Comparison of ENCODE assay signal across 9 cellular contexts in genomic region chr16:684961-685696, GRCh38. TPM values are rescaled to one million over a fixed set of nuclear protein-coding genes. Genes with fewer than 3 reads are reported as not detected.
DNase-seq lines count a peak whose midpoint lies in the region; ATAC-seq and TF ChIP-seq lines count a peak whose summit lies in the region.
"Had no signal": no experiment of that assay in that cellular context is flagged by ENCODE, and none has a peak within 500 bp of the region (broad histone marks: within the 10 kb centered on the region; RNA-seq: fewer than 3 reads in every experiment).

No MANE protein-coding gene starts in this region.

- no peaks in the 10 kb centered on the region for H3K9me3 Mint-ChIP-seq in central memory CD8-positive, alpha-beta T cell
- H3K9me3 Mint-ChIP-seq: endodermal cell had no signal

- intact Hi-C loops in gastrocnemius medialis (cut with DNase I; ENCODE audit: low total_unique reads) = loop anchor here (10.0 kb wide), 1 partner anchor 620 kb away; the partner anchor contains the start of gene UBE2I

- TF ChIP-seq POLR2A in gastrocnemius medialis (IDR thresholded peaks at IDR 0.05) = no peak

- peak overlapping the region; percentile 43 for H3K4me3 Mint-ChIP-seq in central memory CD8-positive, alpha-beta T cell

- peak overlapping the region; percentile 84 to 87 (median 86) for H3K4me3 ChIP-seq in gastrocnemius medialis

- peaks cover 0 to 33% of the 10 kb centered on the region in 2 donors for H3K36me3 ChIP-seq in gastrocnemius medialis

- in situ Hi-C loops in gastrocnemius medialis (cut with MboI; ENCODE audit: low sequenced_read_pairs in 4 of 4) = no loop called here

- DNase-seq in DMS79 (lab: John Stamatoyannopoulos, UW) (peak; percentile 58), NCI-H2107 (lab: John Stamatoyannopoulos, UW) (peak; percentile 59), gastrocnemius medialis (peak in 1 of 2 donors; percentile 32), GM03348 (ENCODE audit: low spot score) (no peak), GM19238 (ENCODE audit: insufficient read length, low spot score) (no peak)
- DNase-seq in central memory CD8-positive, alpha-beta T cell (ENCODE audit: low spot score in 2 of 2) = no peak
- DNase-seq in activated effector memory CD4-positive, alpha-beta T cell treated with anti-CD3 and anti-CD28 coated beads, Interleukin-2, amount 50 U/mL, for 16 hours = no peak

- H3K36me3 Mint-ChIP-seq in central memory CD8-positive, alpha-beta T cell (ENCODE audit: insufficient read depth) = peaks cover 24% of the 10 kb centered on the region

- no peaks in the 10 kb centered on the region for H3K9me3 ChIP-seq in gastrocnemius medialis

- H3K27ac Mint-ChIP-seq in central memory CD8-positive, alpha-beta T cell (ENCODE audit: low read depth) = peak overlapping the region; percentile 67
- H3K27ac Mint-ChIP-seq: endodermal cell had no signal

- H3K4me1 ChIP-seq in gastrocnemius medialis = peaks cover 40 to 61% of the 10 kb centered on the region in 2 donors

- H3K4me1 Mint-ChIP-seq in central memory CD8-positive, alpha-beta T cell = peaks cover 23% of the 10 kb centered on the region

- peak overlapping the region in 2 of 4 donors; percentile 73 to 87 for H3K27ac ChIP-seq in gastrocnemius medialis

- no peak for ATAC-seq in central memory CD8-positive, alpha-beta T cell (replicated peaks; ENCODE audit: extremely low read depth, poor library complexity, severe bottlenecking)
- ATAC-seq in gastrocnemius medialis = no peak
- no peak for ATAC-seq in HG02798 (IDR thresholded peaks at IDR 0.05; ENCODE audit: poor library complexity, unreplicated experiment)

- H3K27me3 Mint-ChIP-seq in central memory CD8-positive, alpha-beta T cell = no peaks in the 10 kb centered on the region

- TF ChIP-seq CTCF in gastrocnemius medialis (IDR thresholded peaks at IDR 0.05 in 4 of 5, conservative IDR thresholded peaks at IDR 0.05 in 1 of 5) = no peak

- no peaks in the 10 kb centered on the region for H3K27me3 ChIP-seq in gastrocnemius medialis

RNA-seq across cellular contexts. Expression of gene JMJD8, which starts 1.0 kb away (rescaled TPM):
- total RNA-seq in gastrocnemius medialis = 10 to 100 TPM; 22.8 to 81.8 (median 41.0) TPM

RNA-seq across cellular contexts. Expression of gene STUB1, which starts 4.9 kb away (rescaled TPM):
- 100 to 1,000 TPM; 144 to 229 (median 204) TPM for total RNA-seq in gastrocnemius medialis

RNA-seq across cellular contexts. Expression of gene WDR24, which starts 5.1 kb away (rescaled TPM):
- 10 to 100 TPM; 11.0 to 19.5 (median 16.8) TPM for total RNA-seq in gastrocnemius medialis

RNA-seq across cellular contexts. Expression of gene RHBDL1, which starts 9.7 kb away (rescaled TPM):
- under 1 TPM in 1 of 4 donors, not detected in 3; 0.31 TPM for total RNA-seq in gastrocnemius medialis

RNA-seq across cellular contexts. Expression of gene RHOT2, which starts 17.2 kb away (rescaled TPM):
- 10 to 100 TPM; 20.9 to 41.6 (median 27.3) TPM for total RNA-seq in gastrocnemius medialis

Comparison
In these comparisons a context has a peak if more than half of its experiments do, and no peak if none do; other contexts are left out.
1. DNase-seq: peak in DMS79 (single experiment) and NCI-H2107 (single experiment); none in central memory CD8-positive, alpha-beta T cell (0 of 2), GM03348 (single experiment), GM19238 (single experiment) and activated effector memory CD4-positive, alpha-beta T cell treated with anti-CD3 and anti-CD28 coated beads, Interleukin-2, amount 50 U/mL, for 16 hours (single experiment).